8 cellular contexts compared by ENCODE assay signal in genomic region chr15:70512772-70513362, GRCh38.
DNase-seq lines count a peak whose midpoint lies in the region; ATAC-seq, FAIRE-seq and TF ChIP-seq lines count a peak whose summit lies in the region.

No MANE protein-coding gene starts in this region.

- H3K36me3 ChIP-seq in K562 (ENCODE audit: control insufficient read depth, insufficient read depth, low read length), result no peaks in the 10 kb centered on the region
- H3K36me3 ChIP-seq in liver (ENCODE audit: control insufficient read depth in 4 of 4, insufficient read depth in 3 of 4, low read depth in 1 of 4, low read length in 3 of 4), result no peaks in the 10 kb centered on the region

- H3K9ac ChIP-seq in K562 (ENCODE audit: insufficient read depth in 1 of 2, low read depth in 2 of 2, low read length in 2 of 2) (no peak overlapping the region), liver (ENCODE audit: low read depth in 1 of 2, low read length in 2 of 2) (no peak overlapping the region)

- peak; percentile 91 for FAIRE-seq in K562 (lab: Jason Lieb, UNC)

- CTCF ChIA-PET in K562 (lab: Yijun Ruan, JAX; ENCODE audit: low intra/inter-chr PET ratio), result interaction anchor here (0.6 to 1.0 kb wide), 4 partner anchors 25 to 1034 kb away, joined by 3 read pairs; no protein-coding TSS in a partner anchor

- no peak for TF ChIP-seq EP300 in K562 (IDR thresholded peaks at IDR 0.05; ENCODE audit: low read length)

- H3K9me1 ChIP-seq in K562 (ENCODE audit: control insufficient read depth, insufficient read depth, low read length), result no peaks in the 10 kb centered on the region

- in situ Hi-C loops in K562 (cut with MboI), result no loop called here

- ATAC-seq in GM18502 (IDR thresholded peaks at IDR 0.05; ENCODE audit: poor library complexity, unreplicated experiment), result peak; percentile 65
- ATAC-seq in HG03354 (IDR thresholded peaks at IDR 0.05; ENCODE audit: poor library complexity, severe bottlenecking, unreplicated experiment), result peak; percentile 81
- peak; percentile 100 for ATAC-seq in K562
- ATAC-seq in GM18861 (IDR thresholded peaks at IDR 0.05; ENCODE audit: unreplicated experiment), result no peak

- no TSS peak for BruUV-seq in K562 (replicated peaks; lab: Mats Ljungman, UMichigan)

- WGBS in K562 (ENCODE audit: insufficient coverage, low coverage, missing lambda C conversion rate), result 8% methylated on average over 8 of the region's 8 CpGs
- 82% methylated on average over 8 of the region's 8 CpGs for WGBS in liver

- H3K4me2 ChIP-seq in K562 (ENCODE audit: insufficient read depth, low read length), result no peak overlapping the region

- no peak for DNase-seq in AG09309 (ENCODE audit: low read depth)
- peak; percentile 68 for DNase-seq in SK-N-DZ (ENCODE audit: low spot score)
- peak; percentile 75 to 80 (median 77) for DNase-seq in K562 (ENCODE audit: extremely low read depth in 1 of 4, low spot score in 3 of 4)
- no peak for DNase-seq in amniotic stem cell (lab: John Stamatoyannopoulos, UW)

- peak; percentile 67 to 86 for TF ChIP-seq RAD21 in K562 (CRISPR knock-in tag; conservative IDR thresholded peaks at IDR 0.05 in 1 of 2, IDR thresholded peaks at IDR 0.05 in 1 of 2)
- TF ChIP-seq RAD21 in liver (IDR thresholded peaks at IDR 0.05), result peak; percentile 66 to 80

- TF ChIP-seq CTCF in AG09309 (IDR thresholded peaks at IDR 0.05; ENCODE audit: control insufficient read depth, insufficient read depth, low read depth, low read length, missing control alignments) (peak; percentile 77), K562 (IDR thresholded peaks at IDR 0.05 in 2 of 3, conservative IDR thresholded peaks at IDR 0.05 in 1 of 3; ENCODE audit: insufficient read depth in 2 of 3, low read depth in 1 of 3, low read length in 3 of 3) (peak; percentile 96 to 100 (median 100)), liver (IDR thresholded peaks at IDR 0.05; ENCODE audit: low read depth, low read length, missing input control) (peak; percentile 64)

- H3K4me3 ChIP-seq in AG09309 (ENCODE audit: control insufficient read depth, low read depth, low read length) (no peak overlapping the region), K562 (no peak overlapping the region), liver (ENCODE audit: low read depth in 1 of 3, low read length in 3 of 3) (no peak overlapping the region)

- H2AFZ ChIP-seq in K562 (ENCODE audit: low read depth, low read length), result no peak overlapping the region

- no peak for TF ChIP-seq POLR2A in K562 (conservative IDR thresholded peaks at IDR 0.05)

- no peaks in the 10 kb centered on the region for H3K9me3 ChIP-seq in K562 (replicated peaks; ENCODE audit: control insufficient read depth, insufficient read depth, low read depth, low read length)
- peaks cover 0 to 4% (median 2%) of the 10 kb centered on the region in 4 donors for H3K9me3 ChIP-seq in liver (ENCODE audit: control insufficient read depth in 4 of 4, low read length in 3 of 4)

- H4K20me1 ChIP-seq in K562 (replicated peaks; ENCODE audit: control insufficient read depth, insufficient read depth, low read length), result no peaks in the 10 kb centered on the region; the same call in none of the 2 replicates

- H3K27me3 ChIP-seq in K562 (ENCODE audit: control insufficient read depth in 2 of 2, insufficient read depth in 2 of 2, low read length in 2 of 2) (peaks cover 0 to 8% of the 10 kb centered on the region in 2 experiments; a peak in 2 of 5 replicates), liver (ENCODE audit: control insufficient read depth in 4 of 4, insufficient read depth in 4 of 4, low read length in 3 of 4) (no peaks in the 10 kb centered on the region)

- H3K4me1 ChIP-seq in K562 (replicated peaks in 1 of 2; ENCODE audit: control insufficient read depth in 2 of 2, insufficient read depth in 2 of 2, low read length in 2 of 2) (no peaks in the 10 kb centered on the region), liver (ENCODE audit: control insufficient read depth in 4 of 4, insufficient read depth in 4 of 4, low read length in 3 of 4) (no peaks in the 10 kb centered on the region)

- intact Hi-C loops in K562 (cut with micrococcal nuclease), result no loop called here

- H3K27ac ChIP-seq in K562 (ENCODE audit: extremely low read depth, low read depth, low read length), result no peak overlapping the region
- no peak overlapping the region for H3K27ac ChIP-seq in liver (ENCODE audit: low read depth in 1 of 2, low read length in 2 of 2)

- POLR2A ChIA-PET in K562 (lab: Yijun Ruan, JAX), result no interaction called here

- H3K79me2 ChIP-seq in K562 (ENCODE audit: control insufficient read depth, insufficient read depth, low read length), result no peaks in the 10 kb centered on the region

TF ChIP-seq in K562, 482 proteins besides CTCF, POLR2A, EP300 and RAD21 (continues in another document):
- TF ChIP-seq, protein P1, sequence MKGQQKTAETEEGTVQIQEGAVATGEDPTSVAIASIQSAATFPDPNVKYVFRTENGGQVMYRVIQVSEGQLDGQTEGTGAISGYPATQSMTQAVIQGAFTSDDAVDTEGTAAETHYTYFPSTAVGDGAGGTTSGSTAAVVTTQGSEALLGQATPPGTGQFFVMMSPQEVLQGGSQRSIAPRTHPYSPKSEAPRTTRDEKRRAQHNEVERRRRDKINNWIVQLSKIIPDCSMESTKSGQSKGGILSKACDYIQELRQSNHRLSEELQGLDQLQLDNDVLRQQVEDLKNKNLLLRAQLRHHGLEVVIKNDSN (CRISPR knock-in tag; IDR thresholded peaks at IDR 0.05), result no peak
- peak; percentile 61 for TF ChIP-seq DEAF1 (CRISPR knock-in tag; IDR thresholded peaks at IDR 0.05)
- TF ChIP-seq CC2D1A (IDR thresholded peaks at IDR 0.05), result no peak
- TF ChIP-seq PCBP1 (IDR thresholded peaks at IDR 0.05; ENCODE audit: low read depth, low read length, poor library complexity, severe bottlenecking), result no peak
- TF ChIP-seq KDM2B (CRISPR knock-in tag; IDR thresholded peaks at IDR 0.05), result no peak
- peak; percentile 14; the same call in 1 of the 2 replicates for TF ChIP-seq CREM (IDR thresholded peaks at IDR 0.05; ENCODE audit: low read depth)

TF ChIP-seq in liver, 16 proteins besides CTCF, POLR2A, EP300 and RAD21:
- TF ChIP-seq FOXA2 (IDR thresholded peaks at IDR 0.05), result no peak
TF ChIP-seq in liver: peak in this region for 0.

Comparison
In these comparisons a context has a peak if more than half of its experiments do, and no peak if none do; other contexts are left out.
1. DNase-seq: peak in SK-N-DZ (single experiment) and K562 (4 of 4); none in AG09309 (single experiment) and amniotic stem cell (single experiment).
2. Peak in every context shown above with its lines, with median percentiles within 50 percentile points of each other: CTCF ChIP-seq.